In genomic region chr2:45813003-45813601, GRCh38 we compare ENCODE assay signal across 11 cellular contexts.
DNase-seq lines count a peak whose midpoint lies in the region; ATAC-seq and TF ChIP-seq lines count a peak whose summit lies in the region.
"Had no signal": no experiment of that assay in that cellular context is flagged by ENCODE, and none has a peak within 500 bp of the region (broad histone marks: within the 10 kb centered on the region; RNA-seq: fewer than 3 reads in every experiment).

No MANE protein-coding gene starts in this region.

- H3K4me1 Mint-ChIP-seq in chondrocyte (ENCODE audit: low read depth) (peaks cover 47% of the 10 kb centered on the region), mesothelial cell of epicardium (peaks cover 36% of the 10 kb centered on the region)

- no peak overlapping the region for H3K9ac ChIP-seq in GM23248

- peaks cover 64% of the 10 kb centered on the region for H3K79me2 ChIP-seq in GM23248 (ENCODE audit: insufficient read depth)

- H3K9me3 ChIP-seq in GM23248 (ENCODE audit: low read depth): no peaks in the 10 kb centered on the region

- DNase-seq in DMS 273 (lab: John Stamatoyannopoulos, UW; ENCODE audit: unreplicated experiment): peak; percentile 88
- peak; percentile 29 for DNase-seq in NCI-H2029 treated with DMSO at 0.1 percent for 48 hours (lab: John Stamatoyannopoulos, UW)
- DNase-seq in chondrocyte (ENCODE audit: low spot score): no peak
- no peak for DNase-seq in mesothelial cell of epicardium (ENCODE audit: low spot score in 2 of 2, unreplicated experiment in 2 of 2)
- DNase-seq in GM23248: no peak
- no peak for DNase-seq in AG08396 (ENCODE audit: low spot score)
- DNase-seq: activated CD4-positive, alpha-beta memory T cell treated with anti-CD3 and anti-CD28 coated beads for 36 hours; CD8-positive, alpha-beta T cell; KG1 had no signal

- H4K20me1 ChIP-seq in GM23248 (ENCODE audit: insufficient read depth): peaks cover 8% of the 10 kb centered on the region; the same call in 1 of the 2 replicates

- 75 to 82% methylated on average over 8 of the region's 8 CpGs for WGBS in GM23248 (ENCODE audit: low coverage in 1 of 2, low lambda C conversion rate in 2 of 2, missing lambda C conversion rate in 2 of 2), 2 experiments

- H3K9me2 ChIP-seq in GM23248 (ENCODE audit: insufficient read depth): no peaks in the 10 kb centered on the region

- H3K36me3 Mint-ChIP-seq in chondrocyte (ENCODE audit: low read depth): no peaks in the 10 kb centered on the region
- H3K36me3 Mint-ChIP-seq in mesothelial cell of epicardium: no peaks in the 10 kb centered on the region
- H3K36me3 Mint-ChIP-seq: activated CD4-positive, alpha-beta memory T cell treated with anti-CD3 and anti-CD28 coated beads for 36 hours; CD8-positive, alpha-beta T cell had no signal

- no peak overlapping the region for H3K27ac ChIP-seq in GM23248

- TF ChIP-seq CTCF in chondrocyte (IDR thresholded peaks at IDR 0.05) (no peak), mesothelial cell of epicardium (IDR thresholded peaks at IDR 0.05; ENCODE audit: unreplicated experiment) (no peak)

- H2AFZ ChIP-seq in GM23248: no peak overlapping the region

- H3K36me3 ChIP-seq in GM23248 (ENCODE audit: low read depth): no peaks in the 10 kb centered on the region

- H3K4me1 ChIP-seq in GM23248 (ENCODE audit: insufficient read depth): peaks cover 18% of the 10 kb centered on the region

- H3K9me3 Mint-ChIP-seq in chondrocyte (ENCODE audit: low read depth): no peaks in the 10 kb centered on the region
- no peaks in the 10 kb centered on the region for H3K9me3 Mint-ChIP-seq in mesothelial cell of epicardium
- H3K9me3 Mint-ChIP-seq: activated CD4-positive, alpha-beta memory T cell treated with anti-CD3 and anti-CD28 coated beads for 36 hours; CD8-positive, alpha-beta T cell had no signal

- H3K4me2 ChIP-seq in GM23248 (ENCODE audit: unreplicated experiment): no peak overlapping the region

- H3K27ac Mint-ChIP-seq in chondrocyte (ENCODE audit: unreplicated experiment) (peak overlapping the region; percentile 73), mesothelial cell of epicardium (peak overlapping the region; percentile 85)
- H3K27ac Mint-ChIP-seq: activated CD4-positive, alpha-beta memory T cell treated with anti-CD3 and anti-CD28 coated beads for 36 hours; CD8-positive, alpha-beta T cell had no signal

- H3F3A ChIP-seq in GM23248 (ENCODE audit: insufficient read depth): peaks cover 8% of the 10 kb centered on the region; the same call in 1 of the 2 replicates

- no peaks in the 10 kb centered on the region for H3K27me3 ChIP-seq in GM23248 (replicated peaks; ENCODE audit: insufficient read depth)

- H3K27me3 Mint-ChIP-seq in chondrocyte (ENCODE audit: low read depth) (no peaks in the 10 kb centered on the region), mesothelial cell of epicardium (ENCODE audit: low read depth) (peaks cover under 1% of the 10 kb centered on the region)
- H3K27me3 Mint-ChIP-seq: activated CD4-positive, alpha-beta memory T cell treated with anti-CD3 and anti-CD28 coated beads for 36 hours had no signal

- H3K4me3 Mint-ChIP-seq in chondrocyte (ENCODE audit: unreplicated experiment) (no peak overlapping the region), mesothelial cell of epicardium (no peak overlapping the region)
- H3K4me3 Mint-ChIP-seq: activated CD4-positive, alpha-beta memory T cell treated with anti-CD3 and anti-CD28 coated beads for 36 hours; CD8-positive, alpha-beta T cell had no signal

- H3K4me3 ChIP-seq in GM23248: no peak overlapping the region

- in situ Hi-C loops in GM23248 (cut with MboI): no loop called here

- ATAC-seq in HG03196 (IDR thresholded peaks at IDR 0.05; ENCODE audit: unreplicated experiment): no peak
- ATAC-seq in HG02970 (IDR thresholded peaks at IDR 0.05; ENCODE audit: low FRiP score, unreplicated experiment): no peak
- ATAC-seq: CD8-positive, alpha-beta T cell had no signal

Comparison
In these comparisons a context has a peak if more than half of its experiments do, and no peak if none do; other contexts are left out.
1. DNase-seq: peak in DMS 273 (single experiment) and NCI-H2029 treated with DMSO at 0.1 percent for 48 hours (single experiment); none in chondrocyte (single experiment), mesothelial cell of epicardium (0 of 2), GM23248 (single experiment) and AG08396 (single experiment).